ENCODE assay signal across 9 cellular contexts in genomic region chr12:85920324-85920947, GRCh38. TPM values are rescaled to one million over a fixed set of nuclear protein-coding genes. Genes with fewer than 3 reads are reported as not detected.
DNase-seq lines count a peak whose midpoint lies in the region; ATAC-seq and TF ChIP-seq lines count a peak whose summit lies in the region.
"Had no signal": no experiment of that assay in that cellular context is flagged by ENCODE, and none has a peak within 500 bp of the region (broad histone marks: within the 10 kb centered on the region; RNA-seq: fewer than 3 reads in every experiment).

No MANE protein-coding gene starts in this region.

- DNase-seq in NCI-H2196 (lab: John Stamatoyannopoulos, UW; ENCODE audit: unreplicated experiment), result peak; percentile 32
- no peak for DNase-seq in NCI-H2196 treated with DMSO at 0.1 percent for 48 hours (lab: John Stamatoyannopoulos, UW; ENCODE audit: unreplicated experiment)
- peak; percentile 48 for DNase-seq in NCI-H146 treated with DMSO at 0.1 percent for 48 hours (lab: John Stamatoyannopoulos, UW; ENCODE audit: unreplicated experiment)
- no peak for DNase-seq in adrenal gland
- DNase-seq in left lobe of liver (ENCODE audit: low spot score), result no peak
- no peak for DNase-seq in head of caudate nucleus
- no peak for DNase-seq in T-cell

- H3K9me3 Mint-ChIP-seq in T-cell, result no peaks in the 10 kb centered on the region

- no peaks in the 10 kb centered on the region for H3K4me1 ChIP-seq in adrenal gland (replicated peaks in 1 of 2)
- H3K4me1 ChIP-seq: BLaER1 treated with 17β-estradiol and CSF1 and Interleukin-3, amounts not matched to agents 10 nM and 100 nM had no signal

- H3K27ac Mint-ChIP-seq in T-cell, result no peak overlapping the region

- H3K27ac ChIP-seq in adrenal gland, result no peak overlapping the region
- H3K27ac ChIP-seq: BLaER1 treated with 17β-estradiol and CSF1 and Interleukin-3, amounts not matched to agents 10 nM and 100 nM had no signal

- CTCF ChIA-PET in T-cell (lab: Charles Lee), result interaction anchor here (0.6 to 1.4 kb wide), 5 partner anchors 10 to 1046 kb away, joined by 3 to 4 read pairs (median 4); no protein-coding TSS in a partner anchor

- POLR2A ChIA-PET in T-cell (lab: Charles Lee), result interaction anchor here in 1 of 2 donors (0.6 kb wide), 1 partner anchor 684 kb away, joined by 3 read pairs; no protein-coding TSS in a partner anchor

- ATAC-seq in HG02610 (IDR thresholded peaks at IDR 0.05; ENCODE audit: unreplicated experiment) (peak; percentile 76), left lobe of liver (peak; percentile 66), T-cell (replicated peaks in 1 of 4) (no peak)

- no peaks in the 10 kb centered on the region for H3K9me3 ChIP-seq in adrenal gland (replicated peaks in 1 of 3)

- whole genome bisulfite sequencing in adrenal gland, 4 donors, result 0 to 2% (median 1%) methylated on average over 3 of the region's 3 CpGs

- no peaks in the 10 kb centered on the region for H3K36me3 ChIP-seq in adrenal gland (replicated peaks in 1 of 2)
- H3K36me3 ChIP-seq: BLaER1 treated with 17β-estradiol and CSF1 and Interleukin-3, amounts not matched to agents 10 nM and 100 nM had no signal

- no peaks in the 10 kb centered on the region for H3K4me1 Mint-ChIP-seq in T-cell

- H3K4me3 ChIP-seq in adrenal gland, result no peak overlapping the region
- H3K4me3 ChIP-seq: BLaER1 treated with 17β-estradiol and CSF1 and Interleukin-3, amounts not matched to agents 10 nM and 100 nM had no signal

- H3K4me3 Mint-ChIP-seq in T-cell, result no peak overlapping the region

- H3K27me3 Mint-ChIP-seq in T-cell, result no peaks in the 10 kb centered on the region

- no peaks in the 10 kb centered on the region for H3K27me3 ChIP-seq in adrenal gland
- H3K27me3 ChIP-seq: BLaER1 treated with 17β-estradiol and CSF1 and Interleukin-3, amounts not matched to agents 10 nM and 100 nM had no signal

- intact Hi-C loops in adrenal gland (cut with DNase I), result no loop called here
- intact Hi-C loops in head of caudate nucleus (cut with DNase I), result no loop called here

- TF ChIP-seq CTCF in adrenal gland (IDR thresholded peaks at IDR 0.05), result peak; percentile 35 to 75 (median 55)

- no peak for TF ChIP-seq POLR2A in adrenal gland (IDR thresholded peaks at IDR 0.05)

- no peaks in the 10 kb centered on the region for H3K36me3 Mint-ChIP-seq in T-cell

RNA-seq across cellular contexts. Expression of gene NTS, which starts 46.3 kb away (rescaled TPM):
- total RNA-seq in adrenal gland, result 1 to 10 TPM in 1 of 8 donors, under 1 TPM in 4, not detected in 3; 0.21 to 3.7 (median 0.26) TPM
- 1 to 10 TPM in 1 of 3 donors, under 1 TPM in 2; 0.16 to 4.2 (median 0.48) TPM for polyA plus RNA-seq in adrenal gland
- total RNA-seq in left lobe of liver, result 0.20 TPM
- not detected for total RNA-seq in T-cell

Comparison
In these comparisons a context has a peak if more than half of its experiments do, and no peak if none do; other contexts are left out.
1. DNase-seq: peak in NCI-H2196 (single experiment) and NCI-H146 treated with DMSO at 0.1 percent for 48 hours (single experiment); none in NCI-H2196 treated with DMSO at 0.1 percent for 48 hours (single experiment), adrenal gland (0 of 7), left lobe of liver (single experiment), head of caudate nucleus (0 of 42) and T-cell (0 of 34).
2. ATAC-seq: peak in HG02610 (single experiment) and left lobe of liver (single experiment); none in T-cell (0 of 4).